Comparison of ENCODE assay signal across 1 cellular context in the genomic region with DNA sequence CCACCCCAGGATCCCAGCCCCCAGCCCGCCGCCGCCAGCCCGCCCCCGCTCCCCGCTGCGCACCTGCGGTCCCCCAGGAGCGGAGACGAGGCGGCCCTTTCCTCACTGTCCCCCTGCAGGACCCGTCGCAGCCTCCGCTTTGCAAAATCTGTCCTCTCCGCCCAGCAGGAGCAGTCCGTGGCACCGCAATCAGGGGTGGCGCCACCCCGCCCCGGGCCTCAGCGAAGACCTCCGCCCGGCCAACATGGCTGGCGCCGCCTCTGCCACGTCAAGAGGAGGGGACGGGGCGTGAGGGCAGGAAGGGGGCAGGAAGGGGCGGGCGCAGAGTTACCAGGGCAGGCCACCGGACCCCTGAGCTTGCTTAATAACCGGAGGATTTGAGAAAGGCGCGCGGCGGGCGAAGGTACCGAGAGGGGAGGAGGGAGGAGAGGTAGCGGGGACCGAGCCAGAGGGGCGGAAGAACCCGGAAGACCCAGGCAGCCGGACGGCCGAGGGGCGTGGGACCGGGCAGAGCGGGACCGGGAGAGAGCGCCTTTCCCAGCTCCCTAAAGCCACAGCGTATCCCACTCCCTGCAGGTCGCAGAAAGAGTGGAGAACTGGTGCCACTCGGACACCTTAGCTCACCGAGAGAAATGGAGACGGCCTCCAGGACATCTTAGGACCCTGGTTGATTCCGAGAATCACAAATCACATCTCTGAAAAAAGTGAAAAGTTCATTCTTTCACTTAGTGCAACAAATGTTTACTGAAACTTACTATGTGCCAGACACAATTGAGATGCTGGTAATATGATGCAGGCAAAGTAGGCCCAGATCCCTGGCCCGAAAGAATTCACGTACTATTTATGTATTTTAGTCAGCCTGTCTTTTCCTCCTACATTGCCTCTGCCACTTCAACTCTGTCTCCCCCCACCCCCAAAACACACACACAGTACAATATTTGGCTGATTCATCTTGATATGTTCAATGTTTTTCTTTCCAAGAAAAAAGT.
TF ChIP-seq lines count a peak whose summit lies in the region.

A gene (minus strand): TSS at position 267 of the 989 bp plus-strand sequence. CDS start 7,117 bp downstream, outside the sequence.

TF ChIP-seq in K562, 482 proteins besides CTCF, POLR2A, EP300 and RAD21 (continued from another document and continues in another):
- TF ChIP-seq, protein P1, sequence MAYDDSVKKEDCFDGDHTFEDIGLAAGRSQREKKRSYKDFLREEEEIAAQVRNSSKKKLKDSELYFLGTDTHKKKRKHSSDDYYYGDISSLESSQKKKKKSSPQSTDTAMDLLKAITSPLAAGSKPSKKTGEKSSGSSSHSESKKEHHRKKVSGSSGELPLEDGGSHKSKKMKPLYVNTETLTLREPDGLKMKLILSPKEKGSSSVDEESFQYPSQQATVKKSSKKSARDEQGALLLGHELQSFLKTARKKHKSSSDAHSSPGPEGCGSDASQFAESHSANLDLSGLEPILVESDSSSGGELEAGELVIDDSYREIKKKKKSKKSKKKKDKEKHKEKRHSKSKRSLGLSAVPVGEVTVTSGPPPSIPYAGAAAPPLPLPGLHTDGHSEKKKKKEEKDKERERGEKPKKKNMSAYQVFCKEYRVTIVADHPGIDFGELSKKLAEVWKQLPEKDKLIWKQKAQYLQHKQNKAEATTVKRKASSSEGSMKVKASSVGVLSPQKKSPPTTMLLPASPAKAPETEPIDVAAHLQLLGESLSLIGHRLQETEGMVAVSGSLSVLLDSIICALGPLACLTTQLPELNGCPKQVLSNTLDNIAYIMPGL (CRISPR knock-in tag; IDR thresholded peaks at IDR 0.05) = no peak
- TF ChIP-seq XRCC5 (IDR thresholded peaks at IDR 0.05; ENCODE audit: low read depth, low read length) (0 out of 2 replicates have a peak, but pooled peaks have one; percentile 23), SUPT5H (IDR thresholded peaks at IDR 0.05) (peak; percentile 87), SMARCA4 (IDR thresholded peaks at IDR 0.05) (0 out of 2 replicates have a peak, but pooled peaks have one; percentile 14), GTF2E2 (tag; IDR thresholded peaks at IDR 0.05) (peak; percentile 60; the same call in 1 of the 2 replicates), EGR1 (conservative IDR thresholded peaks at IDR 0.05) (peak; percentile 63), ZSCAN32 (CRISPR knock-in tag; IDR thresholded peaks at IDR 0.05) (no peak), ILK (tag; IDR thresholded peaks at IDR 0.05; ENCODE audit: borderline replicate concordance, low read depth) (no peak), MED1 (CRISPR knock-in tag; IDR thresholded peaks at IDR 0.05; ENCODE audit: borderline replicate concordance) (no peak), TRIM24 (IDR thresholded peaks at IDR 0.05) (peak in 1 of 2 experiments; percentile 31; a peak in 1 of 4 replicates), ATF1 (CRISPR knock-in tag; IDR thresholded peaks at IDR 0.05) (no peak), ATF1 (tag; IDR thresholded peaks at IDR 0.05) (peak; percentile 62), MEIS2 (IDR thresholded peaks at IDR 0.05; ENCODE audit: partially characterized antibody) (no peak)
- TF ChIP-seq, protein P2, sequence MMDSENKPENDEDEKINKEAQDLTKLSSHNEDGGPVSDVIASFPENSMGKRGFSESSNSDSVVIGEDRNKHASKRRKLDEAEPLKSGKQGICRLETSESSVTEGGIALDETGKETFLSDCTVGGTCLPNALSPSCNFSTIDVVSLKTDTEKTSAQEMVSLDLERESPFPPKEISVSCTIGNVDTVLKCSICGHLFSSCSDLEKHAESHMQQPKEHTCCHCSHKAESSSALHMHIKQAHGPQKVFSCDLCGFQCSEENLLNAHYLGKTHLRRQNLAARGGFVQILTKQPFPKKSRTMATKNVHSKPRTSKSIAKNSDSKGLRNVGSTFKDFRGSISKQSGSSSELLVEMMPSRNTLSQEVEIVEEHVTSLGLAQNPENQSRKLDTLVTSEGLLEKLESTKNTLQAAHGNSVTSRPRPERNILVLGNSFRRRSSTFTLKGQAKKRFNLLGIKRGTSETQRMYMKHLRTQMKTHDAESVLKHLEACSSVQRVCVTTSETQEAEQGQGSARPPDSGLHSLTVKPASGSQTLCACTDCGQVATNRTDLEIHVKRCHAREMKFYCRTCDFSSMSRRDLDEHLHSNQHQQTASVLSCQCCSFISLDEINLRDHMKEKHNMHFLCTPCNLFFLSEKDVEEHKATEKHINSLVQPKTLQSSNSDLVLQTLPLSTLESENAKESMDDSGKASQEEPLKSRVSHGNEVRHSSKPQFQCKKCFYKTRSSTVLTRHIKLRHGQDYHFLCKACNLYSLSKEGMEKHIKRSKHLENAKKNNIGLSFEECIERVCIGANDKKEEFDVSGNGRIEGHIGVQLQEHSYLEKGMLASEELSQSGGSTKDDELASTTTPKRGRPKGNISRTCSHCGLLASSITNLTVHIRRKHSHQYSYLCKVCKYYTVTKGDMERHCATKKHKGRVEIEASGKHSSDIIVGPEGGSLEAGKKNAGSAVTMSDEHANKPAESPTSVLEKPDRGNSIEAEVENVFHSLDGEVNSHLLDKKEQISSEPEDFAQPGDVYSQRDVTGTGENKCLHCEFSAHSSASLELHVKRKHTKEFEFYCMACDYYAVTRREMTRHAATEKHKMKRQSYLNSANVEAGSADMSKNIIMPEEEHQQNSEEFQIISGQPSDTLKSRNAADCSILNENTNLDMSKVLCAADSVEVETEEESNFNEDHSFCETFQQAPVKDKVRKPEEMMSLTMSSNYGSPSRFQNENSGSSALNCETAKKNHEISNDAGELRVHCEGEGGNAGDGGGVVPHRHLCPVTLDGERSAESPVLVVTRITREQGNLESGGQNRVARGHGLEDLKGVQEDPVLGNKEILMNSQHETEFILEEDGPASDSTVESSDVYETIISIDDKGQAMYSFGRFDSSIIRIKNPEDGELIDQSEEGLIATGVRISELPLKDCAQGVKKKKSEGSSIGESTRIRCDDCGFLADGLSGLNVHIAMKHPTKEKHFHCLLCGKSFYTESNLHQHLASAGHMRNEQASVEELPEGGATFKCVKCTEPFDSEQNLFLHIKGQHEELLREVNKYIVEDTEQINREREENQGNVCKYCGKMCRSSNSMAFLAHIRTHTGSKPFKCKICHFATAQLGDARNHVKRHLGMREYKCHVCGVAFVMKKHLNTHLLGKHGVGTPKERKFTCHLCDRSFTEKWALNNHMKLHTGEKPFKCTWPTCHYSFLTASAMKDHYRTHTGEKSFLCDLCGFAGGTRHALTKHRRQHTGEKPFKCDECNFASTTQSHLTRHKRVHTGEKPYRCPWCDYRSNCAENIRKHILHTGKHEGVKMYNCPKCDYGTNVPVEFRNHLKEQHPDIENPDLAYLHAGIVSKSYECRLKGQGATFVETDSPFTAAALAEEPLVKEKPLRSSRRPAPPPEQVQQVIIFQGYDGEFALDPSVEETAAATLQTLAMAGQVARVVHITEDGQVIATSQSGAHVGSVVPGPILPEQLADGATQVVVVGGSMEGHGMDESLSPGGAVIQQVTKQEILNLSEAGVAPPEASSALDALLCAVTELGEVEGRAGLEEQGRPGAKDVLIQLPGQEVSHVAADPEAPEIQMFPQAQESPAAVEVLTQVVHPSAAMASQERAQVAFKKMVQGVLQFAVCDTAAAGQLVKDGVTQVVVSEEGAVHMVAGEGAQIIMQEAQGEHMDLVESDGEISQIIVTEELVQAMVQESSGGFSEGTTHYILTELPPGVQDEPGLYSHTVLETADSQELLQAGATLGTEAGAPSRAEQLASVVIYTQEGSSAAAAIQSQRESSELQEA (IDR thresholded peaks at IDR 0.05; ENCODE audit: low read depth) = peak; percentile 69; the same call in 1 of the 2 replicates
- TF ChIP-seq, protein P3, sequence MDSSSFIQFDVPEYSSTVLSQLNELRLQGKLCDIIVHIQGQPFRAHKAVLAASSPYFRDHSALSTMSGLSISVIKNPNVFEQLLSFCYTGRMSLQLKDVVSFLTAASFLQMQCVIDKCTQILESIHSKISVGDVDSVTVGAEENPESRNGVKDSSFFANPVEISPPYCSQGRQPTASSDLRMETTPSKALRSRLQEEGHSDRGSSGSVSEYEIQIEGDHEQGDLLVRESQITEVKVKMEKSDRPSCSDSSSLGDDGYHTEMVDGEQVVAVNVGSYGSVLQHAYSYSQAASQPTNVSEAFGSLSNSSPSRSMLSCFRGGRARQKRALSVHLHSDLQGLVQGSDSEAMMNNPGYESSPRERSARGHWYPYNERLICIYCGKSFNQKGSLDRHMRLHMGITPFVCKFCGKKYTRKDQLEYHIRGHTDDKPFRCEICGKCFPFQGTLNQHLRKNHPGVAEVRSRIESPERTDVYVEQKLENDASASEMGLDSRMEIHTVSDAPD (CRISPR knock-in tag; IDR thresholded peaks at IDR 0.05) = no peak
- TF ChIP-seq, protein P4, sequence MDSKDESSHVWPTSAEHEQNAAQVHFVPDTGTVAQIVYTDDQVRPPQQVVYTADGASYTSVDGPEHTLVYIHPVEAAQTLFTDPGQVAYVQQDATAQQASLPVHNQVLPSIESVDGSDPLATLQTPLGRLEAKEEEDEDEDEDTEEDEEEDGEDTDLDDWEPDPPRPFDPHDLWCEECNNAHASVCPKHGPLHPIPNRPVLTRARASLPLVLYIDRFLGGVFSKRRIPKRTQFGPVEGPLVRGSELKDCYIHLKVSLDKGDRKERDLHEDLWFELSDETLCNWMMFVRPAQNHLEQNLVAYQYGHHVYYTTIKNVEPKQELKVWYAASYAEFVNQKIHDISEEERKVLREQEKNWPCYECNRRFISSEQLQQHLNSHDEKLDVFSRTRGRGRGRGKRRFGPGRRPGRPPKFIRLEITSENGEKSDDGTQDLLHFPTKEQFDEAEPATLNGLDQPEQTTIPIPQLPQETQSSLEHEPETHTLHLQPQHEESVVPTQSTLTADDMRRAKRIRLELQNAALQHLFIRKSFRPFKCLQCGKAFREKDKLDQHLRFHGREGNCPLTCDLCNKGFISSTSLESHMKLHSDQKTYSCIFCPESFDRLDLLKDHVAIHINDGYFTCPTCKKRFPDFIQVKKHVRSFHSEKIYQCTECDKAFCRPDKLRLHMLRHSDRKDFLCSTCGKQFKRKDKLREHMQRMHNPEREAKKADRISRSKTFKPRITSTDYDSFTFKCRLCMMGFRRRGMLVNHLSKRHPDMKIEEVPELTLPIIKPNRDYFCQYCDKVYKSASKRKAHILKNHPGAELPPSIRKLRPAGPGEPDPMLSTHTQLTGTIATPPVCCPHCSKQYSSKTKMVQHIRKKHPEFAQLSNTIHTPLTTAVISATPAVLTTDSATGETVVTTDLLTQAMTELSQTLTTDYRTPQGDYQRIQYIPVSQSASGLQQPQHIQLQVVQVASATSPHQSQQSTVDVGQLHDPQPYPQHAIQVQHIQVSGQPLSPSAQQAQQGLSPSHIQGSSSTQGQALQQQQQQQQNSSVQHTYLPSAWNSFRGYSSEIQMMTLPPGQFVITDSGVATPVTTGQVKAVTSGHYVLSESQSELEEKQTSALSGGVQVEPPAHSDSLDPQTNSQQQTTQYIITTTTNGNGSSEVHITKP (IDR thresholded peaks at IDR 0.05; ENCODE audit: partially characterized antibody) = peak; percentile 21
- TF ChIP-seq, protein P5, sequence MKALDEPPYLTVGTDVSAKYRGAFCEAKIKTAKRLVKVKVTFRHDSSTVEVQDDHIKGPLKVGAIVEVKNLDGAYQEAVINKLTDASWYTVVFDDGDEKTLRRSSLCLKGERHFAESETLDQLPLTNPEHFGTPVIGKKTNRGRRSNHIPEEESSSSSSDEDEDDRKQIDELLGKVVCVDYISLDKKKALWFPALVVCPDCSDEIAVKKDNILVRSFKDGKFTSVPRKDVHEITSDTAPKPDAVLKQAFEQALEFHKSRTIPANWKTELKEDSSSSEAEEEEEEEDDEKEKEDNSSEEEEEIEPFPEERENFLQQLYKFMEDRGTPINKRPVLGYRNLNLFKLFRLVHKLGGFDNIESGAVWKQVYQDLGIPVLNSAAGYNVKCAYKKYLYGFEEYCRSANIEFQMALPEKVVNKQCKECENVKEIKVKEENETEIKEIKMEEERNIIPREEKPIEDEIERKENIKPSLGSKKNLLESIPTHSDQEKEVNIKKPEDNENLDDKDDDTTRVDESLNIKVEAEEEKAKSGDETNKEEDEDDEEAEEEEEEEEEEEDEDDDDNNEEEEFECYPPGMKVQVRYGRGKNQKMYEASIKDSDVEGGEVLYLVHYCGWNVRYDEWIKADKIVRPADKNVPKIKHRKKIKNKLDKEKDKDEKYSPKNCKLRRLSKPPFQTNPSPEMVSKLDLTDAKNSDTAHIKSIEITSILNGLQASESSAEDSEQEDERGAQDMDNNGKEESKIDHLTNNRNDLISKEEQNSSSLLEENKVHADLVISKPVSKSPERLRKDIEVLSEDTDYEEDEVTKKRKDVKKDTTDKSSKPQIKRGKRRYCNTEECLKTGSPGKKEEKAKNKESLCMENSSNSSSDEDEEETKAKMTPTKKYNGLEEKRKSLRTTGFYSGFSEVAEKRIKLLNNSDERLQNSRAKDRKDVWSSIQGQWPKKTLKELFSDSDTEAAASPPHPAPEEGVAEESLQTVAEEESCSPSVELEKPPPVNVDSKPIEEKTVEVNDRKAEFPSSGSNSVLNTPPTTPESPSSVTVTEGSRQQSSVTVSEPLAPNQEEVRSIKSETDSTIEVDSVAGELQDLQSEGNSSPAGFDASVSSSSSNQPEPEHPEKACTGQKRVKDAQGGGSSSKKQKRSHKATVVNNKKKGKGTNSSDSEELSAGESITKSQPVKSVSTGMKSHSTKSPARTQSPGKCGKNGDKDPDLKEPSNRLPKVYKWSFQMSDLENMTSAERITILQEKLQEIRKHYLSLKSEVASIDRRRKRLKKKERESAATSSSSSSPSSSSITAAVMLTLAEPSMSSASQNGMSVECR (CRISPR knock-in tag; IDR thresholded peaks at IDR 0.05) = peak; percentile 46; the same call in 1 of the 2 replicates
- TF ChIP-seq, protein P6, sequence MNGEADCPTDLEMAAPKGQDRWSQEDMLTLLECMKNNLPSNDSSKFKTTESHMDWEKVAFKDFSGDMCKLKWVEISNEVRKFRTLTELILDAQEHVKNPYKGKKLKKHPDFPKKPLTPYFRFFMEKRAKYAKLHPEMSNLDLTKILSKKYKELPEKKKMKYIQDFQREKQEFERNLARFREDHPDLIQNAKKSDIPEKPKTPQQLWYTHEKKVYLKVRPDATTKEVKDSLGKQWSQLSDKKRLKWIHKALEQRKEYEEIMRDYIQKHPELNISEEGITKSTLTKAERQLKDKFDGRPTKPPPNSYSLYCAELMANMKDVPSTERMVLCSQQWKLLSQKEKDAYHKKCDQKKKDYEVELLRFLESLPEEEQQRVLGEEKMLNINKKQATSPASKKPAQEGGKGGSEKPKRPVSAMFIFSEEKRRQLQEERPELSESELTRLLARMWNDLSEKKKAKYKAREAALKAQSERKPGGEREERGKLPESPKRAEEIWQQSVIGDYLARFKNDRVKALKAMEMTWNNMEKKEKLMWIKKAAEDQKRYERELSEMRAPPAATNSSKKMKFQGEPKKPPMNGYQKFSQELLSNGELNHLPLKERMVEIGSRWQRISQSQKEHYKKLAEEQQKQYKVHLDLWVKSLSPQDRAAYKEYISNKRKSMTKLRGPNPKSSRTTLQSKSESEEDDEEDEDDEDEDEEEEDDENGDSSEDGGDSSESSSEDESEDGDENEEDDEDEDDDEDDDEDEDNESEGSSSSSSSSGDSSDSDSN (IDR thresholded peaks at IDR 0.05; ENCODE audit: borderline replicate concordance in 1 of 2, low read depth in 2 of 2, low read length in 2 of 2) = 0 out of 4 replicates have a peak, but pooled peaks of 1 of the 2 experiments have one; percentile 43
- TF ChIP-seq, protein P7, sequence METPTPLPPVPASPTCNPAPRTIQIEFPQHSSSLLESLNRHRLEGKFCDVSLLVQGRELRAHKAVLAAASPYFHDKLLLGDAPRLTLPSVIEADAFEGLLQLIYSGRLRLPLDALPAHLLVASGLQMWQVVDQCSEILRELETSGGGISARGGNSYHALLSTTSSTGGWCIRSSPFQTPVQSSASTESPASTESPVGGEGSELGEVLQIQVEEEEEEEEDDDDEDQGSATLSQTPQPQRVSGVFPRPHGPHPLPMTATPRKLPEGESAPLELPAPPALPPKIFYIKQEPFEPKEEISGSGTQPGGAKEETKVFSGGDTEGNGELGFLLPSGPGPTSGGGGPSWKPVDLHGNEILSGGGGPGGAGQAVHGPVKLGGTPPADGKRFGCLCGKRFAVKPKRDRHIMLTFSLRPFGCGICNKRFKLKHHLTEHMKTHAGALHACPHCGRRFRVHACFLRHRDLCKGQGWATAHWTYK (CRISPR knock-in tag; IDR thresholded peaks at IDR 0.05) = no peak; the same call in 1 of the 2 replicates
